ENCODE assay signal across 8 cellular contexts in the genomic region with DNA sequence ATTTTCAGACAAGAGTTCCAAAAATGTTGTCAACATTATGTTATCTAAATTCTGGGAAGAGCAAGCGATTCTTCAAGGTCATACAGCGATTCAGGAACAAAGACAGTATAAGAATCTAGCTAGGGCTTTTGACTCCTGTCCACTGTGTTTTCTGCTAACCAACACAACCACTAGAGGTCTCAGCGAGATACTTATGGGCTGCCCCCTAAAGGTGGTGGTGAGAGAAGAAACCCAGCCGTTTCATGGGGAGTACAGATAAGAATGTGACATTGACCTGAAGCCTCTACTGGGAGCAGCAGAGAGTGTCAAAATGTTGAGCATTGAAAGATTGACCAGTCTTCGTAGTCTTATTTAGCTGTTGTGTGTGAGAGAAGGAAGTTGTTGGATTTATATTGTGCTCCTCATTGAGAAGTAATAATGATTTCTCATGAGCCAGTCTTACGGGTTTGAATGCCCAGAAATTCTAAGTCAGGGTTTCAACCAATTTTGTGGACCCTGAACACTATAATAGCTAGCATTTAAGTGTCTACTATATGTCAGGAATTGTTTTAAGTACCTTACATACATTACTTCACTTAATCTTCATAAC.
DNase-seq lines count a peak whose midpoint lies in the region; ATAC-seq lines count a peak whose summit lies in the region.

No MANE protein-coding gene starts in this region.

- no peak overlapping the region for H3K27ac Mint-ChIP-seq in T-cell

- H3K4me3 Mint-ChIP-seq in T-cell, result no peak overlapping the region

- peaks cover 0 to 9% (median 0%) of the 10 kb centered on the region in 3 donors for H3K9me3 Mint-ChIP-seq in T-cell

- peaks cover 0 to 2% (median 0%) of the 10 kb centered on the region in 3 donors for H3K4me1 Mint-ChIP-seq in T-cell

- no peaks in the 10 kb centered on the region for H3K36me3 Mint-ChIP-seq in T-cell

- ATAC-seq in GM18498 (IDR thresholded peaks at IDR 0.05; ENCODE audit: unreplicated experiment) (peak; percentile 100), HG02840 (IDR thresholded peaks at IDR 0.05; ENCODE audit: low FRiP score, unreplicated experiment) (peak; percentile 98), T-cell (replicated peaks in 1 of 4) (peak; percentile 83 to 98 (median 92))

- CTCF ChIA-PET in T-cell (lab: Charles Lee), result interaction anchor here (0.5 to 2.8 kb wide), 12 partner anchors 10 to 462 kb away, joined by 3 to 15 read pairs (median 3); no protein-coding TSS in a partner anchor

- POLR2A ChIA-PET in T-cell (lab: Charles Lee), result no interaction called here

- in situ Hi-C loops in ACHN (cut with HindIII; ENCODE audit: low pct_ligation_motif_present, low pct_unique_long_range_greater_than_20kb, low sequenced_read_pairs), result no loop called here
- in situ Hi-C loops in T47D (cut with HindIII; ENCODE audit: low pct_unique_long_range_greater_than_20kb, low sequenced_read_pairs), result no loop called here

- DNase-seq in ACHN, result peak; percentile 77
- peak; percentile 40 to 78 (median 50) for DNase-seq in NCI-H1417 (lab: John Stamatoyannopoulos, UW)
- peak in 32 of 34 experiments; percentile 3 to 61 (median 32) for DNase-seq in T-cell
- peak; percentile 41 to 79 for DNase-seq in T47D (ENCODE audit: low read depth in 1 of 2, low spot score in 1 of 2)
- peak; percentile 85 for DNase-seq in left kidney (ENCODE audit: low read depth, low spot score)
- peak; percentile 5 for DNase-seq in stimulated activated CD8-positive, alpha-beta memory T cell treated with anti-CD3 and anti-CD28 coated beads, Interleukin-4, amount 100 ng/mL, for 24 hours (ENCODE audit: low read depth)

- H3K27me3 Mint-ChIP-seq in T-cell, result no peaks in the 10 kb centered on the region

Comparison
In these comparisons a context has a peak if more than half of its experiments do, and no peak if none do; other contexts are left out.
1. Peak in every context shown above with its lines: DNase-seq and ATAC-seq.
2. DNase-seq: peak in every context shown above with its lines; median percentile 85 in left kidney; 77 in ACHN; 60 in T47D; 50 in NCI-H1417; 32 in T-cell; 5 in stimulated activated CD8-positive, alpha-beta memory T cell treated with anti-CD3 and anti-CD28 coated beads, Interleukin-4, amount 100 ng/mL, for 24 hours.